In the genomic region with DNA sequence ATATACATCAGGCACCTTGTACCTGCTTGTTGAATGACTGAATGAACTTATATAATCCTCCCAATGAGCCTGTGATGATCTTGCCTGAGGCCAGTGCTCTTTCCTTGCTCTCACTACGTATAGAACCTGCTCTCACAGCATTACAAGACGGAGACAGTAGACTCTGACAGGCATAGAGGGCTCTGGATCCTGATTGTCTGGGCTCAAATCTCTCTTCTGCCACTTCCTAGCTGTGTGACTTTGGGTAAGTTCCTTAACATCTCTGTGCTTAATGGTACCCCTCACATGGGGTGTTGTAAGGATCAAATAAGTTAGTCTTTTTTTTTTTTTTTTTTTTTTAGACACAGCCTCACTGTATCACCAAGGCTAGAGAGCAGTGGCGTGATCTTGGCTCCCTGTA, we compare ENCODE assay signal across 16 cellular contexts. TPM values are rescaled to one million over a fixed set of nuclear protein-coding genes. Genes with fewer than 3 reads are reported as not detected.
DNase-seq lines count a peak whose midpoint lies in the region; ATAC-seq and TF ChIP-seq lines count a peak whose summit lies in the region.
"Had no signal": no experiment of that assay in that cellular context is flagged by ENCODE, and none has a peak within 500 bp of the region (broad histone marks: within the 10 kb centered on the region; RNA-seq: fewer than 3 reads in every experiment).

No MANE protein-coding gene starts in this region.

- intact Hi-C loops in left colon (cut with DNase I, micrococcal nuclease): loop anchor here (5.0 kb wide), 2 partner anchors 130 to 185 kb away; no protein-coding TSS in a partner anchor

- H3K27ac Mint-ChIP-seq in central memory CD8-positive, alpha-beta T cell (ENCODE audit: low read depth): peak overlapping the region; percentile 60
- H3K27ac Mint-ChIP-seq in type B pancreatic cell: no peak overlapping the region
- H3K27ac Mint-ChIP-seq: H9, HFFc6 had no signal

- H3K4me3 ChIP-seq in HEK293 (ENCODE audit: low read depth, low read length): no peak overlapping the region
- H3K4me3 ChIP-seq: GM12878, GM23248 had no signal

- no peaks in the 10 kb centered on the region for H3K9me3 ChIP-seq in HEK293 (ENCODE audit: control insufficient read depth, insufficient read depth, low read depth, low read length)

- H3K9me3 Mint-ChIP-seq in central memory CD8-positive, alpha-beta T cell: no peaks in the 10 kb centered on the region
- no peaks in the 10 kb centered on the region for H3K9me3 Mint-ChIP-seq in type B pancreatic cell
- H3K9me3 Mint-ChIP-seq: CD4-positive, alpha-beta memory T cell; H9; HFFc6 had no signal

- no peak for ATAC-seq in central memory CD8-positive, alpha-beta T cell (replicated peaks; ENCODE audit: extremely low read depth, poor library complexity, severe bottlenecking)
- no peak for ATAC-seq in left colon
- ATAC-seq: GM12878, HCT116 had no signal

- H3K36me3 Mint-ChIP-seq in central memory CD8-positive, alpha-beta T cell (ENCODE audit: insufficient read depth): peaks cover 7% of the 10 kb centered on the region
- H3K36me3 Mint-ChIP-seq in type B pancreatic cell: no peaks in the 10 kb centered on the region
- H3K36me3 Mint-ChIP-seq: CD4-positive, alpha-beta memory T cell had no signal

- H3K27me3 Mint-ChIP-seq in central memory CD8-positive, alpha-beta T cell: peaks cover 8% of the 10 kb centered on the region
- H3K27me3 Mint-ChIP-seq in type B pancreatic cell: peaks cover 57% of the 10 kb centered on the region

- H3K27ac ChIP-seq in HEK293 (ENCODE audit: extremely low read depth, low read depth, low read length): no peak overlapping the region
- H3K27ac ChIP-seq: GM23248 had no signal

- no peak overlapping the region for H3K4me3 Mint-ChIP-seq in central memory CD8-positive, alpha-beta T cell
- H3K4me3 Mint-ChIP-seq in type B pancreatic cell: no peak overlapping the region
- H3K4me3 Mint-ChIP-seq: CD4-positive, alpha-beta memory T cell; H9; HFFc6 had no signal

- CTCF ChIA-PET in HEK293 (lab: Yijun Ruan, JAX): interaction anchor here (0.7 to 1.0 kb wide), 2 partner anchors 181 to 186 kb away, joined by 4 to 5 read pairs; no protein-coding TSS in a partner anchor

- no peaks in the 10 kb centered on the region for H3K4me1 ChIP-seq in HEK293 (ENCODE audit: control insufficient read depth, insufficient read depth, low read length)

- peaks cover 30% of the 10 kb centered on the region for H3K4me1 Mint-ChIP-seq in central memory CD8-positive, alpha-beta T cell
- H3K4me1 Mint-ChIP-seq in type B pancreatic cell (ENCODE audit: unreplicated experiment): peaks cover 10% of the 10 kb centered on the region

- POLR2A ChIA-PET in HEK293 (lab: Yijun Ruan, JAX): interaction anchor here (0.6 kb wide), 1 partner anchor 175 kb away, joined by 8 read pairs; no protein-coding TSS in a partner anchor

- no peaks in the 10 kb centered on the region for H3K36me3 ChIP-seq in HEK293 (ENCODE audit: control insufficient read depth in 2 of 2, insufficient read depth in 1 of 2, low read length in 2 of 2)

- no peak for TF ChIP-seq CTCF in HEK293 (tag by site-specific recombination; IDR thresholded peaks at IDR 0.05)
- TF ChIP-seq CTCF in type B pancreatic cell (conservative IDR thresholded peaks at IDR 0.05): no peak

- DNase-seq in central memory CD8-positive, alpha-beta T cell (ENCODE audit: low spot score in 2 of 2): no peak
- peak; percentile 1 for DNase-seq in type B pancreatic cell (ENCODE audit: extremely low spot score, unreplicated experiment)
- no peak for DNase-seq in NCI-H1694 (lab: John Stamatoyannopoulos, UW)
- DNase-seq in left colon: no peak
- no peak for DNase-seq in HK-2 (ENCODE audit: unreplicated experiment)
- DNase-seq: C1 segment of cervical spinal cord; CD4-positive, alpha-beta memory T cell; COR-L47; DMS153; DND-41; GM23248; H9; HFFc6 had no signal

TF ChIP-seq in HEK293, 187 proteins besides CTCF, POLR2A, EP300 and RAD21:
- TF ChIP-seq ZNF24 (tag by site-specific recombination; IDR thresholded peaks at IDR 0.05): no peak
- TF ChIP-seq, protein P1, sequence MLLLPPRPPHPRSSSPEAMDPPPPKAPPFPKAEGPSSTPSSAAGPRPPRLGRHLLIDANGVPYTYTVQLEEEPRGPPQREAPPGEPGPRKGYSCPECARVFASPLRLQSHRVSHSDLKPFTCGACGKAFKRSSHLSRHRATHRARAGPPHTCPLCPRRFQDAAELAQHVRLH (tag by site-specific recombination; IDR thresholded peaks at IDR 0.05): 0 out of 2 replicates have a peak, but pooled peaks have one; percentile 23

RNA-seq across cellular contexts. Expression of a gene that starts 4.2 kb away (rescaled TPM):
- total RNA-seq in type B pancreatic cell (ENCODE audit: low replicate concordance): 6.4 and 9.1 TPM in 2 replicates
- 1 to 10 TPM; 1.7 to 6.0 TPM for total RNA-seq in left colon
